7 cellular contexts compared by ENCODE assay signal in genomic region chr17:21305431-21306180, GRCh38. TPM values are rescaled to one million over a fixed set of nuclear protein-coding genes. Genes with fewer than 3 reads are reported as not detected.
DNase-seq lines count a peak whose midpoint lies in the region; ATAC-seq, FAIRE-seq and TF ChIP-seq lines count a peak whose summit lies in the region.
"Not testable (repeated sequence)": the region's sequence is repeated elsewhere in the genome, so short reads cannot be mapped to it uniquely, and the experiment has no call there.

No MANE protein-coding gene starts in this region.

- TF ChIP-seq CTCF in adrenal gland (IDR thresholded peaks at IDR 0.05); lower lobe of right lung (IDR thresholded peaks at IDR 0.05); suprapubic skin (IDR thresholded peaks at IDR 0.05): not testable (repeated sequence)

- ATAC-seq in left ventricle myocardium superior, lower lobe of right lung: not testable (repeated sequence)

- not testable (repeated sequence) for DNase-seq in HTR-8/SVneo (ENCODE audit: insufficient read length, low spot score)
- DNase-seq in activated CD8-positive, alpha-beta memory T cell treated with anti-CD3 and anti-CD28 coated beads, Interleukin-2, amount 50 U/mL, for 48 hours = peak; percentile 42
- DNase-seq in adrenal gland (peak in 4 of 7 donors; percentile 4 to 49 (median 14)), left ventricle myocardium superior (peak; percentile 17), lower lobe of right lung (peak; percentile 36), posterior vena cava (ENCODE audit: low spot score) (peak; percentile 67), suprapubic skin (ENCODE audit: low spot score in 2 of 2) (peak; percentile 44 to 70)

- TF ChIP-seq POLR2A in adrenal gland (IDR thresholded peaks at IDR 0.05); suprapubic skin (IDR thresholded peaks at IDR 0.05): not testable (repeated sequence)

- TF ChIP-seq EP300 in suprapubic skin (IDR thresholded peaks at IDR 0.05) = not testable (repeated sequence)

- H3K27ac ChIP-seq in adrenal gland, lower lobe of right lung, suprapubic skin: not testable (repeated sequence)

- H3K9me3 ChIP-seq in adrenal gland (replicated peaks in 1 of 3); lower lobe of right lung; suprapubic skin: not testable (repeated sequence)

- H3K4me3 ChIP-seq in adrenal gland, lower lobe of right lung, suprapubic skin: not testable (repeated sequence)

- FAIRE-seq in HTR-8/SVneo (lab: Jason Lieb, UNC) = peak; percentile 90

- intact Hi-C loops in adrenal gland (cut with DNase I); left ventricle myocardium superior (cut with micrococcal nuclease); lower lobe of right lung (cut with DNase I); posterior vena cava (cut with DNase I): not testable (repeated sequence)

- not testable (repeated sequence) for H3K4me1 ChIP-seq in adrenal gland (replicated peaks in 1 of 2); lower lobe of right lung; suprapubic skin

- H3K27me3 ChIP-seq in adrenal gland; lower lobe of right lung (ENCODE audit: low read depth); suprapubic skin: not testable (repeated sequence)

- peaks cover 0 to 70% of the 10 kb centered on the region in 2 donors for H3K36me3 ChIP-seq in adrenal gland (replicated peaks in 1 of 2)
- H3K36me3 ChIP-seq in lower lobe of right lung = peaks cover 86% of the 10 kb centered on the region
- peaks cover 86% of the 10 kb centered on the region for H3K36me3 ChIP-seq in suprapubic skin

- 87 to 96% (median 92%) methylated on average over 14 to 20 of the region's 20 CpGs for WGBS in adrenal gland, 4 donors
- WGBS in suprapubic skin = 88% methylated on average over 15 of the region's 20 CpGs

RNA-seq across cellular contexts. Expression of gene MAP2K3, which starts 21.1 kb away (rescaled TPM):
- total RNA-seq in adrenal gland (10 to 100 TPM; 11.5 to 64.8 (median 32.2) TPM), left ventricle myocardium superior (38.6 TPM), lower lobe of right lung (55.2 TPM), posterior vena cava (10 to 100 TPM; 47.7 to 83.4 TPM), suprapubic skin (10 to 100 TPM; 54.5 to 97.4 (median 72.9) TPM)
- polyA plus RNA-seq in adrenal gland = 10 to 100 TPM; 19.2 to 64.4 (median 37.4) TPM

RNA-seq across cellular contexts. Expression of gene NATD1, which starts 52.4 kb away (rescaled TPM):
- 10 to 100 TPM in 6 of 8 donors, 1 to 10 TPM in 2; 4.3 to 18.7 (median 13.0) TPM for total RNA-seq in adrenal gland
- 1 to 10 TPM; 1.8 to 3.1 (median 3.0) TPM for polyA plus RNA-seq in adrenal gland
- 22.1 TPM for total RNA-seq in left ventricle myocardium superior
- 15.7 TPM for total RNA-seq in lower lobe of right lung
- 1 to 10 TPM; 7.8 to 8.8 TPM for total RNA-seq in posterior vena cava
- total RNA-seq in suprapubic skin = 10 to 100 TPM; 11.2 to 21.1 (median 14.6) TPM
